Comparison of ENCODE assay signal across 16 cellular contexts in genomic region chr7:55055479-55055878, GRCh38. TPM values are rescaled to one million over a fixed set of nuclear protein-coding genes. Genes with fewer than 3 reads are reported as not detected.
A peak's percentile ranks its signal among the peaks of the same experiment; 100 is the strongest.
DNase-seq lines count a peak whose midpoint lies in the region; ATAC-seq and TF ChIP-seq lines count a peak whose summit lies in the region.
"Had no signal": no experiment of that assay in that cellular context is flagged by ENCODE, and none has a peak within 500 bp of the region (broad histone marks: within the 10 kb centered on the region; RNA-seq: fewer than 3 reads in every experiment).

No MANE protein-coding gene starts in this region.

- H2BK5ac ChIP-seq in IMR-90 (ENCODE audit: low read depth, low read length, poor library complexity, severe bottlenecking) = peak overlapping the region; percentile 89

- H2AK9ac ChIP-seq in IMR-90 (replicated peaks; ENCODE audit: low read depth, low read length, poor library complexity) = no peak overlapping the region

- peak overlapping the region; percentile 72 for H4K91ac ChIP-seq in IMR-90 (ENCODE audit: insufficient read depth, low read depth, low read length)

- ATAC-seq in IMR-90 (ENCODE audit: low read depth) (peak; percentile 35), HG02870 (IDR thresholded peaks at IDR 0.05; ENCODE audit: unreplicated experiment) (no peak), GM21529 (IDR thresholded peaks at IDR 0.05; ENCODE audit: unreplicated experiment) (no peak)

- H3K27ac ChIP-seq in ACC112 (ENCODE audit: low read depth, low read length) (peak overlapping the region; percentile 95), IMR-90 (ENCODE audit: insufficient read depth, low read length) (peak overlapping the region; percentile 60), breast epithelium (peak overlapping the region; percentile 83 to 92), dorsolateral prefrontal cortex (no peak overlapping the region), thyroid gland (no peak overlapping the region)
- H3K27ac ChIP-seq: upper lobe of left lung had no signal

- peak overlapping the region; percentile 81 for H3K4ac ChIP-seq in IMR-90 (ENCODE audit: low read depth, low read length)

- peak overlapping the region; percentile 14; the same call in 1 of the 2 replicates for H3K56ac ChIP-seq in IMR-90 (ENCODE audit: extremely low read depth, insufficient read depth, low read length)

- no peaks in the 10 kb centered on the region for H3K9me3 ChIP-seq in IMR-90 (ENCODE audit: control insufficient read depth, insufficient read depth, low read length)
- H3K9me3 ChIP-seq in breast epithelium = no peaks in the 10 kb centered on the region
- no peaks in the 10 kb centered on the region for H3K9me3 ChIP-seq in thyroid gland
- H3K9me3 ChIP-seq: upper lobe of left lung had no signal

- peak overlapping the region; percentile 3 for H3K4me2 ChIP-seq in IMR-90 (ENCODE audit: low read depth, low read length)

- peaks cover 46 to 86% of the 10 kb centered on the region in 2 experiments for H3K79me1 ChIP-seq in IMR-90 (ENCODE audit: low read depth in 1 of 2, low read length in 2 of 2)

- dilution Hi-C loops in IMR-90 (cut with HindIII; ENCODE audit: low sequenced_read_pairs, unreplicated experiment) = no loop called here

- H3K4me3 ChIP-seq in ACC112 (ENCODE audit: low read depth, low read length) (peak overlapping the region; percentile 30; the same call in 1 of the 2 replicates), IMR-90 (ENCODE audit: insufficient read depth, low read depth, low read length) (no peak overlapping the region), breast epithelium (no peak overlapping the region), dorsolateral prefrontal cortex (no peak overlapping the region), thyroid gland (replicated peaks in 1 of 3) (no peak overlapping the region)
- H3K4me3 ChIP-seq: lung, upper lobe of left lung had no signal

- H3K18ac ChIP-seq in IMR-90 (ENCODE audit: low read depth, low read length) = peak overlapping the region; percentile 20

- peak overlapping the region; percentile 84; the same call in 2 of the 3 replicates for H2BK15ac ChIP-seq in IMR-90 (ENCODE audit: low read depth, low read length)

- peaks cover 85% of the 10 kb centered on the region for H3K4me1 ChIP-seq in ACC112 (ENCODE audit: control insufficient read depth, insufficient read depth, low read length, unreplicated experiment)
- H3K4me1 ChIP-seq in IMR-90 (ENCODE audit: control insufficient read depth, insufficient read depth, low read length) = peaks cover 46% of the 10 kb centered on the region
- peaks cover 7 to 18% of the 10 kb centered on the region in 2 donors for H3K4me1 ChIP-seq in breast epithelium
- H3K4me1 ChIP-seq in thyroid gland = peaks cover under 1 to 2% of the 10 kb centered on the region in 2 donors

- H3K9me1 ChIP-seq in IMR-90 (ENCODE audit: insufficient read depth, low read length) = peaks cover 36% of the 10 kb centered on the region

- BruUV-seq in IMR-90 (replicated peaks; lab: Mats Ljungman, UMichigan) = no TSS peak

- H2BK20ac ChIP-seq in IMR-90 (ENCODE audit: low read depth, low read length) = peak overlapping the region; percentile 45; the same call in 1 of the 2 replicates

- intact Hi-C loops in IMR-90 (cut with micrococcal nuclease) = no loop called here
- intact Hi-C loops in breast epithelium (cut with DNase I; ENCODE audit: low total_unique reads) = no loop called here
- intact Hi-C loops in dorsolateral prefrontal cortex (cut with DNase I) = loop anchor here in 1 of 2 donors (10.0 kb wide), 1 partner anchor 199 kb away; no protein-coding TSS in a partner anchor
- intact Hi-C loops in thyroid gland (cut with DNase I) = no loop called here

- no peak overlapping the region for H2AFZ ChIP-seq in ACC112 (ENCODE audit: low read length, unreplicated experiment)
- no peak overlapping the region for H2AFZ ChIP-seq in IMR-90 (replicated peaks; ENCODE audit: low read length, poor library complexity)

- H2AK5ac ChIP-seq in IMR-90 (ENCODE audit: low read depth, low read length) = peak overlapping the region; percentile 94

- peaks cover 20% of the 10 kb centered on the region for H4K20me1 ChIP-seq in IMR-90 (ENCODE audit: insufficient read depth, low read length)

- 19% methylated on average over 3 of the region's 7 CpGs; no CpG with 5 or more reads in 1 of the 2 experiments for WGBS in IMR-90 (ENCODE audit: extremely low coverage in 2 of 2, insufficient read length in 1 of 2), 2 experiments
- 87 to 91% methylated on average over 7 of the region's 7 CpGs for whole genome bisulfite sequencing in thyroid gland, 2 donors

- H3K27me3 ChIP-seq in ACC112 (ENCODE audit: insufficient read depth, low read length) = no peaks in the 10 kb centered on the region
- no peaks in the 10 kb centered on the region for H3K27me3 ChIP-seq in IMR-90 (ENCODE audit: control insufficient read depth, insufficient read depth, low read length)
- H3K27me3 ChIP-seq in breast epithelium = no peaks in the 10 kb centered on the region
- peaks cover 0 to 7% (median 0%) of the 10 kb centered on the region in 45 donors for H3K27me3 ChIP-seq in dorsolateral prefrontal cortex
- H3K27me3 ChIP-seq in thyroid gland = no peaks in the 10 kb centered on the region
- H3K27me3 ChIP-seq: upper lobe of left lung had no signal

- peak overlapping the region; percentile 17; the same call in 1 of the 2 replicates for H4K5ac ChIP-seq in IMR-90 (ENCODE audit: low read depth, low read length)

- CTCF ChIA-PET in IMR-90 (lab: Yijun Ruan, JAX) = no interaction called here

- peak overlapping the region; percentile 38 for H2BK120ac ChIP-seq in IMR-90 (ENCODE audit: low read depth, low read length)

- H3K36me3 ChIP-seq in ACC112 (ENCODE audit: insufficient read depth, low read length) (no peaks in the 10 kb centered on the region; the same call in 1 of the 2 replicates), IMR-90 (ENCODE audit: control insufficient read depth, insufficient read depth, low read length) (peaks cover 4% of the 10 kb centered on the region; the same call in 1 of the 2 replicates), breast epithelium (no peaks in the 10 kb centered on the region), thyroid gland (no peaks in the 10 kb centered on the region)

- no peak for TF ChIP-seq POLR2A in IMR-90 (IDR thresholded peaks at IDR 0.05; ENCODE audit: low read depth, low read length)
- no peak for TF ChIP-seq POLR2A in breast epithelium (IDR thresholded peaks at IDR 0.05)
- no peak for TF ChIP-seq POLR2A in thyroid gland (IDR thresholded peaks at IDR 0.05)

- H3K9ac ChIP-seq in IMR-90 (ENCODE audit: low read depth, low read length) = no peak overlapping the region

- peak overlapping the region; percentile 2; the same call in 1 of the 2 replicates for H3K23ac ChIP-seq in IMR-90 (ENCODE audit: low read depth, low read length)

- in situ Hi-C loops in IMR-90 (cut with MboI; ENCODE audit: low sequenced_read_pairs) = no loop called here

- DNase-seq in IMR-90 (peak; percentile 92), breast epithelium (ENCODE audit: low spot score in 2 of 2) (no peak), glomerular visceral epithelial cell (ENCODE audit: extremely low spot score) (peak; percentile 35), dorsolateral prefrontal cortex (no peak), thyroid gland (no peak)
- DNase-seq: activated CD4-positive, alpha-beta T cell treated with anti-CD3 and anti-CD28 coated beads, Interleukin-2, amount 50 U/mL, for 4 hours; AML-193; amygdala; effector CD4-positive, alpha-beta T cell; NCI-H1105 treated with DMSO at 0.1 percent for 48 hours; T1000; upper lobe of left lung had no signal

- no peak for TF ChIP-seq RAD21 in IMR-90 (IDR thresholded peaks at IDR 0.05; ENCODE audit: low read length)

- POLR2A ChIA-PET in IMR-90 (lab: Charles Lee; ENCODE audit: unreplicated experiment) = no interaction called here

- peak overlapping the region; percentile 38 for H3K14ac ChIP-seq in IMR-90 (replicated peaks; ENCODE audit: low read depth, low read length)

- H3K79me2 ChIP-seq in ACC112 (ENCODE audit: control insufficient read depth, insufficient read depth, low read length, unreplicated experiment) = peaks cover 93% of the 10 kb centered on the region

- TF ChIP-seq CTCF in IMR-90 (conservative IDR thresholded peaks at IDR 0.05; ENCODE audit: low read depth, low read length) (no peak), breast epithelium (IDR thresholded peaks at IDR 0.05) (no peak), dorsolateral prefrontal cortex (IDR thresholded peaks at IDR 0.05 in 54 of 56, conservative IDR thresholded peaks at IDR 0.05 in 2 of 56; ENCODE audit: low read depth in 1 of 56, partially characterized antibody in 56 of 56) (no peak), thyroid gland (IDR thresholded peaks at IDR 0.05) (no peak)

- peak overlapping the region; percentile 49 to 64; a peak in 3 of 4 replicates for H4K8ac ChIP-seq in IMR-90 (ENCODE audit: low read depth in 2 of 2, low read length in 2 of 2)

TF ChIP-seq in IMR-90, 13 proteins besides CTCF, POLR2A, EP300 and RAD21:
- TF ChIP-seq CEBPB (IDR thresholded peaks at IDR 0.05; ENCODE audit: low read depth, low read length) = peak; percentile 97
- no peak for TF ChIP-seq MXI1 (IDR thresholded peaks at IDR 0.05; ENCODE audit: borderline replicate concordance, low read depth, low read length)
- TF ChIP-seq NFE2L2 (IDR thresholded peaks at IDR 0.05; ENCODE audit: low read depth, low read length) = no peak
- TF ChIP-seq MAZ (IDR thresholded peaks at IDR 0.05; ENCODE audit: borderline replicate concordance, low read depth, low read length) = 0 out of 2 replicates have a peak, but pooled peaks have one; percentile 24
- TF ChIP-seq FOS (IDR thresholded peaks at IDR 0.05; ENCODE audit: low read depth, low read length) = peak; percentile 35; the same call in 1 of the 2 replicates
TF ChIP-seq in IMR-90: peak in this region for 3.

RNA-seq across cellular contexts. Expression of gene EGFR, which starts 36.7 kb away (rescaled TPM):
- total RNA-seq in IMR-90 (2012; rRNA removed) (60.4 and 63.9 TPM in 2 replicates), breast epithelium (100 to 1,000 TPM in 1 of 3 donors, 10 to 100 TPM in 2; 61.9 to 164 (median 65.0) TPM), dorsolateral prefrontal cortex (100 to 1,000 TPM in 1 of 120 experiments, 10 to 100 TPM in 119; 13.7 to 161 (median 36.0) TPM), thyroid gland (10 to 100 TPM; 57.5 to 96.2 (median 84.7) TPM)
- polyA plus RNA-seq in IMR-90 (2012; rRNA removed) = 36.9 and 37.8 TPM in 2 replicates
- polyA plus RNA-seq in IMR-90 (2012; cell fraction: cytosol; rRNA removed) = 24.8 and 27.5 TPM in 2 replicates
- 66.1 and 93.0 TPM in 2 replicates for polyA plus RNA-seq in IMR-90 (2012; cell fraction: nucleus; rRNA removed; ENCODE audit: low replicate concordance)

Comparison
In these comparisons a context has a peak if more than half of its experiments do, and no peak if none do; other contexts are left out.
1. H3K27ac ChIP-seq: peak in ACC112 (single experiment), IMR-90 (single experiment) and breast epithelium (2 of 2); none in dorsolateral prefrontal cortex (0 of 59) and thyroid gland (0 of 3).
2. DNase-seq: peak in IMR-90 (single experiment) and glomerular visceral epithelial cell (single experiment); none in breast epithelium (0 of 2), dorsolateral prefrontal cortex (0 of 10) and thyroid gland (0 of 2).